Comparison of ENCODE assay signal across 16 cellular contexts in genomic region chr7:33101916-33102315, GRCh38. TPM values are rescaled to one million over a fixed set of nuclear protein-coding genes. Genes with fewer than 3 reads are reported as not detected.
DNase-seq lines count a peak whose midpoint lies in the region; ATAC-seq, FAIRE-seq and TF ChIP-seq lines count a peak whose summit lies in the region.
"Had no signal": no experiment of that assay in that cellular context is flagged by ENCODE, and none has a peak within 500 bp of the region (broad histone marks: within the 10 kb centered on the region; RNA-seq: fewer than 3 reads in every experiment).

No MANE protein-coding gene starts in this region.

- H3K4me3 ChIP-seq in AG10803 (ENCODE audit: low read length), result no peak overlapping the region
- H3K4me3 ChIP-seq: BLaER1, GM23248 had no signal

- ATAC-seq in left lobe of liver, result peak; percentile 40
- ATAC-seq in HG02884 (IDR thresholded peaks at IDR 0.05; ENCODE audit: unreplicated experiment), result no peak
- ATAC-seq in foreskin keratinocyte, result no peak

- no peaks in the 10 kb centered on the region for H3K27me3 ChIP-seq in foreskin keratinocyte
- H3K27me3 ChIP-seq: BLaER1 had no signal

- no peak for TF ChIP-seq CTCF in AG10803 (conservative IDR thresholded peaks at IDR 0.05; ENCODE audit: low read length)
- TF ChIP-seq CTCF in foreskin keratinocyte (conservative IDR thresholded peaks at IDR 0.05), result no peak

- no peak overlapping the region for H3K27ac ChIP-seq in foreskin keratinocyte
- H3K27ac ChIP-seq: BLaER1, GM23248 had no signal

- peak; percentile 49 for FAIRE-seq in GM19239 (lab: Jason Lieb, UNC)
- FAIRE-seq: A204.1 had no signal

- DNase-seq in AG10803 (ENCODE audit: low read depth), result peak; percentile 15
- no peak for DNase-seq in GM19239 (ENCODE audit: insufficient read length, low spot score)
- peak; percentile 33 for DNase-seq in fibroblast of gingiva (ENCODE audit: low read depth)
- DNase-seq in left lobe of liver (ENCODE audit: low spot score), result no peak
- DNase-seq in T-helper 9 cell, result no peak
- no peak for DNase-seq in foreskin keratinocyte
- no peak for DNase-seq in NCI-H1092 treated with DMSO at 0.1 percent for 48 hours (lab: John Stamatoyannopoulos, UW)
- DNase-seq: Caco-2; CD8-positive, alpha-beta memory T cell; DMS53; GF-D8; GM23248; H7 had no signal

- no peaks in the 10 kb centered on the region for H3K4me1 ChIP-seq in foreskin keratinocyte
- H3K4me1 ChIP-seq: Caco-2 had no signal

RNA-seq across cellular contexts. Expression of gene RP9, which starts 7.3 kb away (rescaled TPM):
- 4.6 TPM for total RNA-seq in left lobe of liver
- 19.1 and 20.9 TPM in 2 replicates for total RNA-seq in foreskin keratinocyte
- polyA plus RNA-seq in foreskin keratinocyte, result 27.2 and 28.1 TPM in 2 replicates

RNA-seq across cellular contexts. Expression of gene BBS9, which starts 27.4 kb away (rescaled TPM):
- total RNA-seq in left lobe of liver (6.3 TPM), foreskin keratinocyte (6.2 and 8.9 TPM in 2 replicates)
- 3.4 and 4.0 TPM in 2 replicates for polyA plus RNA-seq in foreskin keratinocyte

RNA-seq across cellular contexts. Expression of gene NT5C3A, which starts 39.3 kb away (rescaled TPM):
- total RNA-seq in left lobe of liver (7.3 TPM), foreskin keratinocyte (25.4 and 26.7 TPM in 2 replicates)
- 18.1 and 21.3 TPM in 2 replicates for polyA plus RNA-seq in foreskin keratinocyte

Comparison
In these comparisons a context has a peak if more than half of its experiments do, and no peak if none do; other contexts are left out.
1. DNase-seq: peak in AG10803 (single experiment) and fibroblast of gingiva (single experiment); none in GM19239 (single experiment), left lobe of liver (single experiment), T-helper 9 cell (single experiment), foreskin keratinocyte (0 of 2) and NCI-H1092 treated with DMSO at 0.1 percent for 48 hours (single experiment).